In the genomic region with DNA sequence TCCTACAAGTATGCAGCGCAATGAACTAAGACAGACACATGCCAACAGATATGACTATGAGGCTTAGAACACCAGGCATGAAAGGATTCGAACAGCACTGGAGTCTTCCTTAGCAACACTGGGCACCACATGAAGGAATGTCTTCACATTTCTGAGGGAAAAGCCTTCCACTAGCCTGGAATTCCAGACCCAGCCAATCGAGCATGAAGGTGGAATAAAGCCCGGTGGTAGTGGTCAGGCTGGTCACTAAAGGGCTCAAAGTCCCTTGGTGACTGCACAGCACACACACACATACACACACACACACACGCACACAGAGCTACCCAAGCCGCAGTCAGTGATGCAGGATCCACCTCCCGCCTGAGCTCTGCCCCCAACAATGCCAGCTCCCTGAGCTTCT, we compare ENCODE assay signal across 21 cellular contexts. TPM values are rescaled to one million over a fixed set of nuclear protein-coding genes. Genes with fewer than 3 reads are reported as not detected.
DNase-seq lines count a peak whose midpoint lies in the region; ATAC-seq and TF ChIP-seq lines count a peak whose summit lies in the region.
"Had no signal": no experiment of that assay in that cellular context is flagged by ENCODE, and none has a peak within 500 bp of the region (broad histone marks: within the 10 kb centered on the region; RNA-seq: fewer than 3 reads in every experiment).

No MANE protein-coding gene starts in this region.

- H3K36me3 ChIP-seq in MG63 (peaks cover 26% of the 10 kb centered on the region), mesenchymal stem cell (ENCODE audit: control insufficient read depth in 1 of 2, insufficient read depth in 2 of 2, low read depth in 1 of 2, low read length in 2 of 2) (peaks cover 25 to 34% of the 10 kb centered on the region in 2 experiments), esophagus muscularis mucosa (peaks cover 9 to 30% (median 27%) of the 10 kb centered on the region in 4 donors)

- no peak overlapping the region for H4K91ac ChIP-seq in mesenchymal stem cell (ENCODE audit: low read length)

- H3K9me3 Mint-ChIP-seq in stimulated activated memory B cell treated with anti-CD40 and anti-IgM and Interleukin-4, amounts not matched to agents 10 μg/mL and 1 μg/mL and 100 μg/mL, for 72 hours = no peaks in the 10 kb centered on the region
- H3K9me3 Mint-ChIP-seq: activated CD4-positive, alpha-beta T cell treated with anti-CD3 and anti-CD28 coated beads, Interleukin-2, amount 10 ng/mL, durations not matched to agents 24 days and 14 days; activated naive CD4-positive, alpha-beta T cell treated with anti-CD3 and anti-CD28 coated beads for 36 hours; type B pancreatic cell had no signal

- TF ChIP-seq POLR2A in esophagus muscularis mucosa (IDR thresholded peaks at IDR 0.05; ENCODE audit: low read depth) = no peak

- 93% methylated on average over 5 of the region's 7 CpGs for WGBS in mesenchymal stem cell
- 88% methylated on average over 7 of the region's 7 CpGs for WGBS in esophagus muscularis mucosa

- H3K4me1 Mint-ChIP-seq in stimulated activated memory B cell treated with anti-CD40 and anti-IgM and Interleukin-4, amounts not matched to agents 10 μg/mL and 1 μg/mL and 100 μg/mL, for 72 hours = peaks cover 6% of the 10 kb centered on the region
- H3K4me1 Mint-ChIP-seq: activated CD4-positive, alpha-beta T cell treated with anti-CD3 and anti-CD28 coated beads, Interleukin-2, amount 10 ng/mL, durations not matched to agents 24 days and 14 days had no signal

- no peak for ATAC-seq in stimulated activated memory B cell treated with anti-CD40 and anti-IgM and Interleukin-4, amounts not matched to agents 10 μg/mL and 1 μg/mL and 100 μg/mL, for 72 hours
- ATAC-seq: A549, HCT116 had no signal

- no peak overlapping the region for H3K4ac ChIP-seq in mesenchymal stem cell (ENCODE audit: low read depth in 1 of 2, low read length in 2 of 2)

- no peak overlapping the region for H2BK5ac ChIP-seq in mesenchymal stem cell (ENCODE audit: low read depth, low read length, poor library complexity, severe bottlenecking)

- H3K9ac ChIP-seq in mesenchymal stem cell (ENCODE audit: low read length) = no peak overlapping the region

- H3K27ac Mint-ChIP-seq in stimulated activated memory B cell treated with anti-CD40 and anti-IgM and Interleukin-4, amounts not matched to agents 10 μg/mL and 1 μg/mL and 100 μg/mL, for 72 hours = no peak overlapping the region
- H3K27ac Mint-ChIP-seq: activated CD4-positive, alpha-beta T cell treated with anti-CD3 and anti-CD28 coated beads, Interleukin-2, amount 10 ng/mL, durations not matched to agents 24 days and 14 days; activated naive CD4-positive, alpha-beta T cell treated with anti-CD3 and anti-CD28 coated beads for 36 hours had no signal

- no peak overlapping the region for H2BK12ac ChIP-seq in mesenchymal stem cell (ENCODE audit: low read length in 2 of 2)

- H3K27ac ChIP-seq in epithelial cell of prostate (peak overlapping the region; percentile 92), mesenchymal stem cell (ENCODE audit: low read length, poor library complexity, severe bottlenecking) (peak overlapping the region; percentile 89), esophagus muscularis mucosa (replicated peaks in 1 of 4) (no peak overlapping the region)
- H3K27ac ChIP-seq: A549 had no signal

- H3K4me3 Mint-ChIP-seq in stimulated activated memory B cell treated with anti-CD40 and anti-IgM and Interleukin-4, amounts not matched to agents 10 μg/mL and 1 μg/mL and 100 μg/mL, for 72 hours = no peak overlapping the region
- H3K4me3 Mint-ChIP-seq: activated CD4-positive, alpha-beta T cell treated with anti-CD3 and anti-CD28 coated beads, Interleukin-2, amount 10 ng/mL, durations not matched to agents 24 days and 14 days; activated naive CD4-positive, alpha-beta T cell treated with anti-CD3 and anti-CD28 coated beads for 36 hours; type B pancreatic cell had no signal

- in situ Hi-C loops in ACHN (cut with HindIII; ENCODE audit: low pct_ligation_motif_present, low pct_unique_long_range_greater_than_20kb, low sequenced_read_pairs) = no loop called here

- H3K9me3 ChIP-seq in MG63 = no peaks in the 10 kb centered on the region
- H3K9me3 ChIP-seq in mesenchymal stem cell (ENCODE audit: control insufficient read depth, low read length) = no peaks in the 10 kb centered on the region
- H3K9me3 ChIP-seq in esophagus muscularis mucosa = no peaks in the 10 kb centered on the region
- H3K9me3 ChIP-seq: A549 had no signal

- H4K8ac ChIP-seq in mesenchymal stem cell (ENCODE audit: low read length) = no peak overlapping the region

- no peaks in the 10 kb centered on the region for H3K27me3 Mint-ChIP-seq in stimulated activated memory B cell treated with anti-CD40 and anti-IgM and Interleukin-4, amounts not matched to agents 10 μg/mL and 1 μg/mL and 100 μg/mL, for 72 hours
- H3K27me3 Mint-ChIP-seq: activated CD4-positive, alpha-beta T cell treated with anti-CD3 and anti-CD28 coated beads, Interleukin-2, amount 10 ng/mL, durations not matched to agents 24 days and 14 days; type B pancreatic cell had no signal

- H3K18ac ChIP-seq in mesenchymal stem cell (ENCODE audit: low read depth in 1 of 2, low read length in 2 of 2) = peak overlapping the region in 1 of 2 experiments; percentile 35

- no peaks in the 10 kb centered on the region for H3K27me3 ChIP-seq in MG63
- H3K27me3 ChIP-seq in mesenchymal stem cell (ENCODE audit: control insufficient read depth in 1 of 2, insufficient read depth in 1 of 2, low read length in 2 of 2) = no peaks in the 10 kb centered on the region
- no peaks in the 10 kb centered on the region for H3K27me3 ChIP-seq in esophagus muscularis mucosa

- H3K14ac ChIP-seq in mesenchymal stem cell (ENCODE audit: low read length in 2 of 2) = no peak overlapping the region

- no peaks in the 10 kb centered on the region for H3K36me3 Mint-ChIP-seq in stimulated activated memory B cell treated with anti-CD40 and anti-IgM and Interleukin-4, amounts not matched to agents 10 μg/mL and 1 μg/mL and 100 μg/mL, for 72 hours

- DNase-seq in ACHN (peak; percentile 82), MG63 (peak; percentile 8), epithelial cell of prostate (ENCODE audit: low read depth, low spot score) (no peak), mesenchymal stem cell (peak; percentile 48), NCI-H2107 treated with DMSO at 0.1 percent for 48 hours (lab: John Stamatoyannopoulos, UW; ENCODE audit: unreplicated experiment) (no peak), 8988T (no peak), esophagus muscularis mucosa (ENCODE audit: extremely low spot score) (no peak)
- DNase-seq: activated CD4-positive, alpha-beta T cell treated with anti-CD3 and anti-CD28 coated beads, Interleukin-2, amount 10 ng/mL, durations not matched to agents 24 days and 14 days; activated naive CD4-positive, alpha-beta T cell treated with anti-CD3 and anti-CD28 coated beads for 36 hours; activated T-cell treated with anti-CD3 and anti-CD28 coated beads for 4 hours; KBM-7; mammary epithelial cell; NCI-H1417; NCI-H345; nucleus accumbens; SIG-M5; stimulated activated CD4-positive, alpha-beta T cell treated with anti-CD3 and anti-CD28 coated beads, Interleukin-4, amount 100 ng/mL, for 4 hours had no signal

- TF ChIP-seq CTCF in esophagus muscularis mucosa (IDR thresholded peaks at IDR 0.05) = no peak

- H3K4me3 ChIP-seq in MG63 (no peak overlapping the region), mesenchymal stem cell (ENCODE audit: insufficient read depth in 1 of 2, low read depth in 1 of 2, low read length in 2 of 2) (no peak overlapping the region), esophagus muscularis mucosa (no peak overlapping the region)
- H3K4me3 ChIP-seq: A549 had no signal

- peaks cover 77% of the 10 kb centered on the region for H3K4me1 ChIP-seq in mesenchymal stem cell (ENCODE audit: control insufficient read depth, insufficient read depth, low read depth, low read length)
- H3K4me1 ChIP-seq in esophagus muscularis mucosa = peaks cover 41 to 65% (median 60%) of the 10 kb centered on the region in 4 donors

- H3K79me1 ChIP-seq in mesenchymal stem cell (replicated peaks; ENCODE audit: low read length, poor library complexity, severe bottlenecking) = peaks cover 26% of the 10 kb centered on the region

- no peak overlapping the region for H2BK15ac ChIP-seq in mesenchymal stem cell (ENCODE audit: low read depth, poor library complexity, severe bottlenecking)

- intact Hi-C loops in esophagus muscularis mucosa (cut with DNase I) = no loop called here

- no peak for TF ChIP-seq EP300 in esophagus muscularis mucosa (IDR thresholded peaks at IDR 0.05)

- no peak overlapping the region for H3K23ac ChIP-seq in mesenchymal stem cell (ENCODE audit: low read length in 2 of 2)

- no peak overlapping the region for H2AK5ac ChIP-seq in mesenchymal stem cell (ENCODE audit: low read length, severe bottlenecking)

- H2BK120ac ChIP-seq in mesenchymal stem cell (ENCODE audit: low read depth, low read length) = no peak overlapping the region

- no peak overlapping the region for H3K4me2 ChIP-seq in mesenchymal stem cell (ENCODE audit: low read length, poor library complexity, severe bottlenecking)
- H3K4me2 ChIP-seq: A549 had no signal

- no peak overlapping the region for H2AFZ ChIP-seq in mesenchymal stem cell (ENCODE audit: low read depth, low read length)

RNA-seq across cellular contexts. Expression of a gene that starts 19.7 kb away (rescaled TPM):
- 2.4 and 6.2 TPM in 2 replicates for total RNA-seq in MG63 (2014; rRNA removed; shearing (Covaris generic); ENCODE audit: low replicate concordance)
- 9.9 TPM for polyA plus RNA-seq in mesenchymal stem cell (2013, experiment 1 of 2)
- 9.8 TPM for polyA plus RNA-seq in mesenchymal stem cell (2013, experiment 2 of 2)
- 10 to 100 TPM in 1 of 4 donors, 1 to 10 TPM in 3; 5.8 to 10.0 (median 6.8) TPM for total RNA-seq in esophagus muscularis mucosa

RNA-seq across cellular contexts. Expression of a gene that starts 21.6 kb away (rescaled TPM):
- 25.8 and 43.8 TPM in 2 replicates for total RNA-seq in MG63 (2014; rRNA removed; shearing (Covaris generic); ENCODE audit: low replicate concordance)
- polyA plus RNA-seq in mesenchymal stem cell (2013, experiment 1 of 2) = 19.7 TPM
- 18.7 TPM for polyA plus RNA-seq in mesenchymal stem cell (2013, experiment 2 of 2)
- 10 to 100 TPM; 17.0 to 46.4 (median 38.4) TPM for total RNA-seq in esophagus muscularis mucosa

Comparison
In these comparisons a context has a peak if more than half of its experiments do, and no peak if none do; other contexts are left out.
1. DNase-seq: peak in ACHN (single experiment), MG63 (single experiment) and mesenchymal stem cell (single experiment); none in epithelial cell of prostate (single experiment), NCI-H2107 treated with DMSO at 0.1 percent for 48 hours (single experiment), 8988T (single experiment) and esophagus muscularis mucosa (single experiment).
2. H3K27ac ChIP-seq: peak in epithelial cell of prostate (single experiment) and mesenchymal stem cell (single experiment); none in esophagus muscularis mucosa (0 of 4).